Comparison of ENCODE assay signal across 22 cellular contexts in the genomic region with DNA sequence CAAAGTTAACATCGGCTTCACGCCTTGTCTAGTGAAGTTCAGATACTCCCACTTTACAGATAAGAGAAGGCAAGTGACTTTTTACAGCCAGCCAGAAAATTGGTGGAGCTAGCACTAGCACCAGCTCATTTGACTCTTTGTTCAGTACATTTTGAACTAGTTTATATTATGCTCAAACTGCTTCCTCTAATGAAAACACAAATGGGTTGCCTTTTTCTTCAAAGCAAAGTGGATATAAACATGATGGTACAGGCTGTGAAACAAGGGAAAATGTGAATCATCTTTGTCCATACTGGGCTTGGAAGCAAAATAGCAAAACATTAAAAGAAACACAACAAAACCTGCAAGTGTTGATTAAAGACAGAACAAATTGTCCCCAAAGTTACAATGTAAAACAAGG.
DNase-seq lines count a peak whose midpoint lies in the region; ATAC-seq and TF ChIP-seq lines count a peak whose summit lies in the region.
"Had no signal": no experiment of that assay in that cellular context is flagged by ENCODE, and none has a peak within 500 bp of the region (broad histone marks: within the 10 kb centered on the region; RNA-seq: fewer than 3 reads in every experiment).

No MANE protein-coding gene starts in this region.

- DNase-seq in Ammon's horn (ENCODE audit: low spot score) (peak; percentile 40), amniotic epithelial cell (ENCODE audit: low read depth) (peak; percentile 40), esophagus squamous epithelium (lab: John Stamatoyannopoulos, UW) (no peak), iris pigment epithelial cell (ENCODE audit: low read depth) (peak; percentile 70), PC-3 (no peak), NCI-H1092 treated with DMSO at 0.1 percent for 48 hours (lab: John Stamatoyannopoulos, UW) (no peak), NCI-H2227 (lab: John Stamatoyannopoulos, UW; ENCODE audit: unreplicated experiment) (no peak)
- DNase-seq: AML-193; Calu3; CD8-positive, alpha-beta memory T cell; DMS153; MV-4-11; NCI-H1694; NCI-H2081; NCI-H2171; NCI-H524 treated with DMSO at 0.1 percent for 48 hours; Right ventricle myocardium superior had no signal

- no peaks in the 10 kb centered on the region for H3K9me2 ChIP-seq in PC-3 (replicated peaks; ENCODE audit: low read length)

- CTCF ChIA-PET in PC-3 (lab: Charles Lee), result no interaction called here

- BruUV-seq in PC-3 (replicated peaks; lab: Mats Ljungman, UMichigan), result no TSS peak

- H4K20me1 ChIP-seq in PC-3 (ENCODE audit: low read length), result no peaks in the 10 kb centered on the region

- H3K9ac ChIP-seq in PC-3 (ENCODE audit: low read length), result no peak overlapping the region
- H3K9ac ChIP-seq: KMS-11 had no signal

- no peaks in the 10 kb centered on the region for H3F3A ChIP-seq in PC-3 (ENCODE audit: low read length, unreplicated experiment)

- no peaks in the 10 kb centered on the region for H3K27me3 ChIP-seq in esophagus squamous epithelium
- H3K27me3 ChIP-seq in PC-3 (ENCODE audit: low read length), result no peaks in the 10 kb centered on the region

- TF ChIP-seq CTCF in esophagus squamous epithelium (IDR thresholded peaks at IDR 0.05) (no peak), PC-3 (conservative IDR thresholded peaks at IDR 0.05; ENCODE audit: low read depth, low read length) (no peak)

- H3K4me1 ChIP-seq in esophagus squamous epithelium, result peaks cover 0 to 11% (median 3%) of the 10 kb centered on the region in 3 donors
- H3K4me1 ChIP-seq in PC-3 (ENCODE audit: insufficient read depth, low read length), result no peaks in the 10 kb centered on the region

- H3K36me3 ChIP-seq in esophagus squamous epithelium (no peaks in the 10 kb centered on the region), PC-3 (ENCODE audit: low read depth, low read length) (no peaks in the 10 kb centered on the region)

- ATAC-seq in PC-3 (no peak), HG02852 (IDR thresholded peaks at IDR 0.05; ENCODE audit: unreplicated experiment) (no peak)
- ATAC-seq: GM23338, HCT116 had no signal

- no peaks in the 10 kb centered on the region for H3K9me3 ChIP-seq in esophagus squamous epithelium
- no peaks in the 10 kb centered on the region for H3K9me3 ChIP-seq in PC-3 (ENCODE audit: low read length)

- WGBS in esophagus squamous epithelium, 2 donors, result 87% methylated on average over 2 of the region's 2 CpGs

- H3K4me3 ChIP-seq in esophagus squamous epithelium, result no peak overlapping the region
- no peak overlapping the region for H3K4me3 ChIP-seq in PC-3 (ENCODE audit: low read length)
- H3K4me3 ChIP-seq: GM23338 had no signal

- no peaks in the 10 kb centered on the region for H3K79me2 ChIP-seq in PC-3 (ENCODE audit: low read length)

- H3K27ac ChIP-seq in esophagus squamous epithelium (peak overlapping the region in 3 of 4 donors; percentile 23 to 67 (median 65)), PC-3 (ENCODE audit: low read length) (no peak overlapping the region)
- H3K27ac ChIP-seq: C4-2B, KMS-11 had no signal

- H2AFZ ChIP-seq in PC-3 (ENCODE audit: low read length), result no peak overlapping the region
- H2AFZ ChIP-seq: GM23338 had no signal

- no peak for TF ChIP-seq POLR2A in esophagus squamous epithelium (IDR thresholded peaks at IDR 0.05)

- POLR2A ChIA-PET in PC-3 (lab: Charles Lee; ENCODE audit: unreplicated experiment), result no interaction called here

- H3K4me2 ChIP-seq in PC-3 (ENCODE audit: low read length), result no peak overlapping the region
- H3K4me2 ChIP-seq: GM23338, KMS-11 had no signal

- intact Hi-C loops in esophagus squamous epithelium (cut with DNase I), result no loop called here
- intact Hi-C loops in PC-3 (cut with micrococcal nuclease), result no loop called here

Comparison
In these comparisons a context has a peak if more than half of its experiments do, and no peak if none do; other contexts are left out.
1. DNase-seq: peak in Ammon's horn (single experiment), amniotic epithelial cell (single experiment) and iris pigment epithelial cell (single experiment); none in esophagus squamous epithelium (single experiment), PC-3 (single experiment), NCI-H1092 treated with DMSO at 0.1 percent for 48 hours (single experiment) and NCI-H2227 (single experiment).